In the genomic region with DNA sequence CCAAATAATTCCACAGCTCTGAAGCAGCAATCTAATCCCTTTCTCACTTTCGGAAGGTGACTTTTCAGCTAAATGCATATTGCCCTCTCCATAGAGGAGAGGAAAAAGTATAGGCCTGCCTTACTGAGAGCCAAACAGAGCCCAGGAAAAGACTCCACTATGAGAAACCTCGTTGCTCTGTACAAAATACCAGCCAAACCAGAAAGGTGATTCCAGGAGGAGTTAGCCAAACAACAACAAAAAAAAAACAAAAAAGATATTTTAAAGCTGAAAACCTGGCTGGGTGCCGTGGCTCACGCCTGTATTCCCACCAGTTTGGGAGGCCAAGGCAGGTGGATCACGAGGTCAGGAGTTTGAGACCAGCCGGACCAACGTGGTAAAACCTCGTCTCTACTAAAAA, we compare ENCODE assay signal across 17 cellular contexts.
DNase-seq lines count a peak whose midpoint lies in the region; ATAC-seq and TF ChIP-seq lines count a peak whose summit lies in the region.
"Had no signal": no experiment of that assay in that cellular context is flagged by ENCODE, and none has a peak within 500 bp of the region (broad histone marks: within the 10 kb centered on the region; RNA-seq: fewer than 3 reads in every experiment).

No MANE protein-coding gene starts in this region.

- no peak overlapping the region for H3K4me3 Mint-ChIP-seq in nephron progenitor cell
- H3K4me3 Mint-ChIP-seq: CD4-positive, alpha-beta T cell had no signal

- H2AFZ ChIP-seq in PC-3 (ENCODE audit: low read length): no peak overlapping the region
- H2AFZ ChIP-seq: GM23248 had no signal

- no peak overlapping the region for H3K9ac ChIP-seq in PC-3 (ENCODE audit: low read length)
- H3K9ac ChIP-seq: GM23248 had no signal

- peaks cover 4% of the 10 kb centered on the region for H3K9me3 Mint-ChIP-seq in nephron progenitor cell
- H3K9me3 Mint-ChIP-seq: CD4-positive, alpha-beta T cell had no signal

- H3K27ac ChIP-seq in PC-3 (ENCODE audit: low read length): no peak overlapping the region
- H3K27ac ChIP-seq: GM23248, HL-60 had no signal

- H4K20me1 ChIP-seq in PC-3 (ENCODE audit: low read length): no peaks in the 10 kb centered on the region

- POLR2A ChIA-PET in PC-3 (lab: Charles Lee; ENCODE audit: unreplicated experiment): no interaction called here

- no TSS peak for BruUV-seq in PC-3 (replicated peaks; lab: Mats Ljungman, UMichigan)

- no peaks in the 10 kb centered on the region for H3K36me3 ChIP-seq in PC-3 (ENCODE audit: low read depth, low read length)
- H3K36me3 ChIP-seq: BE2C had no signal

- no peaks in the 10 kb centered on the region for H3F3A ChIP-seq in PC-3 (ENCODE audit: low read length, unreplicated experiment)

- H3K4me2 ChIP-seq in PC-3 (ENCODE audit: low read length): no peak overlapping the region

- no peaks in the 10 kb centered on the region for H3K27me3 ChIP-seq in PC-3 (ENCODE audit: low read length)

- intact Hi-C loops in PC-3 (cut with micrococcal nuclease): no loop called here

- H3K27ac Mint-ChIP-seq in nephron progenitor cell: peak overlapping the region; percentile 18
- H3K27ac Mint-ChIP-seq: CD4-positive, alpha-beta T cell had no signal

- H3K4me1 ChIP-seq in PC-3 (ENCODE audit: insufficient read depth, low read length): no peaks in the 10 kb centered on the region
- H3K4me1 ChIP-seq: BE2C had no signal

- DNase-seq in LNCaP clone FGC (ENCODE audit: low read depth) (peak; percentile 52), PC-3 (peak; percentile 12), nephron progenitor cell (no peak), LoVo (ENCODE audit: low spot score) (no peak)
- DNase-seq in effector CD8-positive, alpha-beta T cell (lab: John Stamatoyannopoulos, UW): no peak
- DNase-seq in activated CD4-positive, alpha-beta T cell treated with anti-CD3 and anti-CD28 coated beads, Interleukin-2, amount 50 U/mL, for 48 hours: no peak
- DNase-seq: ACHN; BE2C; C1 segment of cervical spinal cord; Caco-2; CD4-positive, alpha-beta T cell; DMS153; DMS79; GDM1; GM23248; HCEC 1CT had no signal

- H3K9me2 ChIP-seq in PC-3 (replicated peaks; ENCODE audit: low read length): no peaks in the 10 kb centered on the region

- no peaks in the 10 kb centered on the region for H3K36me3 Mint-ChIP-seq in nephron progenitor cell (ENCODE audit: low read depth)

- H3K27me3 Mint-ChIP-seq in nephron progenitor cell (ENCODE audit: low read depth, poor library complexity): peaks cover 3% of the 10 kb centered on the region
- H3K27me3 Mint-ChIP-seq: CD4-positive, alpha-beta T cell had no signal

- no peaks in the 10 kb centered on the region for H3K79me2 ChIP-seq in PC-3 (ENCODE audit: low read length)

- CTCF ChIA-PET in PC-3 (lab: Charles Lee): no interaction called here

- H3K4me3 ChIP-seq in LNCaP clone FGC (ENCODE audit: low read depth, low read length) (no peak overlapping the region), PC-3 (ENCODE audit: low read length) (no peak overlapping the region)
- H3K4me3 ChIP-seq: GM23248 had no signal

- TF ChIP-seq CTCF in LNCaP clone FGC (IDR thresholded peaks at IDR 0.05; ENCODE audit: control insufficient read depth, extremely low read depth, insufficient read depth) (no peak), PC-3 (conservative IDR thresholded peaks at IDR 0.05; ENCODE audit: low read depth, low read length) (no peak), nephron progenitor cell (IDR thresholded peaks at IDR 0.05) (no peak)

- no peaks in the 10 kb centered on the region for H3K9me3 ChIP-seq in PC-3 (ENCODE audit: low read length)
- H3K9me3 ChIP-seq: BE2C, Caco-2 had no signal

- H3K4me1 Mint-ChIP-seq in nephron progenitor cell: peaks cover 40% of the 10 kb centered on the region

- no peak for ATAC-seq in PC-3

Comparison
In these comparisons a context has a peak if more than half of its experiments do, and no peak if none do; other contexts are left out.
1. DNase-seq: peak in LNCaP clone FGC (single experiment) and PC-3 (single experiment); none in nephron progenitor cell (single experiment), effector CD8-positive, alpha-beta T cell (single experiment), LoVo (single experiment) and activated CD4-positive, alpha-beta T cell treated with anti-CD3 and anti-CD28 coated beads, Interleukin-2, amount 50 U/mL, for 48 hours (0 of 2).